20 cellular contexts compared by ENCODE assay signal in the genomic region with DNA sequence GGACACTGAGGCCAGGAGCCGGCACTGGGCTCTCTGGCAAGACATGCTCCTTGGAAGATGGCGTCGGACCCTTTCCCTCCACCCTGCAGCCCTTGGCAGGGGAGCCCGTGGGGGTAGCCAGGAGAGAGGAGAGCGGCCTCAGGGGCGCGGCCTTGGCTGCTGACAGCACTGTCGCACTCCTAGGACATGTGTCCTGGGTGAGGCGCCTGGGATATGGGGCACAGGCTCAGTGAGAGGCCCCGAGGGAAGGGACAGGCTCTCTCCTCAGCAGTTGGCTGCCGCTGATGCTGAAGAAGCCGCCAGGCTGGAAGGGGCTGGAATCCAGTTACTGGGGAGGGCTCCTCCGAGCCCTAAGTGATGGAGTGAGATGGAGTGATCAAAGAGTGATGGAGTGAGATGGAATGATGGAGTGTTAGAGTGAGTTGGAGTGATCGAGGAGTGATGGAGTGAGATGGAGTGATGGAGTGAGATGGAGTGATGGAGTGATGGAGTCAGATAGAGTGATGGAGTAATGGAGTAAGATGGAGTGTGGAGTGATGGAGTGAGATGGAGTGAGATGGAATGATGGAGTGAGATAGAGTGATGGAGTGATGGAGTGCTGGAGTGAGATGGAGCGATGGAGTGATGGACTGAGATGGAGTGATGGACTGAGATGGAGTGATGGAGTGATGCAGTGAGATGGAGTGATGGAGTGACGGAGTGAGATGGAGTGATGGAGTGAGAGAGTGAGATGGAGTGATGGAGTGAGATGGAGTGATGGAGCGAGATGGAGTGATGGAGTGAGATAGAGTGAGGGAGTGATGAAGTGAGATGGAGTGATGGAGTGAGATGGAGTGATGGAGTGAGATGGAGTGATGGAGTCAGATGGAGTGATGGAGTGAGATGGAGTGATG. TPM values are rescaled to one million over a fixed set of nuclear protein-coding genes. Genes with fewer than 3 reads are reported as not detected.
DNase-seq lines count a peak whose midpoint lies in the region; ATAC-seq and TF ChIP-seq lines count a peak whose summit lies in the region.
"Had no signal": no experiment of that assay in that cellular context is flagged by ENCODE, and none has a peak within 500 bp of the region (broad histone marks: within the 10 kb centered on the region; RNA-seq: fewer than 3 reads in every experiment).

No MANE protein-coding gene starts in this region.

- H3K4me3 ChIP-seq in RWPE2 (ENCODE audit: severe bottlenecking) = no peak overlapping the region
- H3K4me3 ChIP-seq in effector memory CD4-positive, alpha-beta T cell (ENCODE audit: insufficient read depth, low read depth, low read length, poor library complexity, severe bottlenecking) = no peak overlapping the region
- H3K4me3 ChIP-seq: SJCRH30 had no signal

- in situ Hi-C loops in GM13976 (cut with MboI; ENCODE audit: low sequenced_read_pairs, unreplicated experiment) = no loop called here

- DNase-seq in GM13976 (ENCODE audit: low spot score) = peak; percentile 15
- DNase-seq in RWPE2 (ENCODE audit: low spot score) = peak; percentile 39
- DNase-seq in iPS-NIHi7 (ENCODE audit: extremely low spot score) = peak; percentile 7
- DNase-seq in posterior vena cava (ENCODE audit: low spot score) = peak; percentile 75
- no peak for DNase-seq in chondrocyte (ENCODE audit: low spot score)
- DNase-seq in activated naive CD8-positive, alpha-beta T cell treated with anti-CD3 and anti-CD28 coated beads, Interleukin-2, amount 50 U/mL, for 24 hours = no peak
- no peak for DNase-seq in effector memory CD4-positive, alpha-beta T cell
- DNase-seq: BE2C; CD4-positive, CD25-positive, alpha-beta regulatory T cell; COR-L47; DMS79; H9; MV-4-11; NCI-H1105 treated with DMSO at 0.1 percent for 48 hours; NCI-H2081; NCI-H2171 treated with DMSO at 0.1 percent for 48 hours; NCI-H524 treated with DMSO at 0.1 percent for 48 hours; NCI-H82; SJCRH30 had no signal

- no peaks in the 10 kb centered on the region for H3K27me3 Mint-ChIP-seq in chondrocyte (ENCODE audit: low read depth)
- peaks cover 7% of the 10 kb centered on the region for H3K27me3 Mint-ChIP-seq in activated naive CD8-positive, alpha-beta T cell treated with anti-CD3 and anti-CD28 coated beads, Interleukin-2, amount 50 U/mL, for 24 hours

- no peaks in the 10 kb centered on the region for H3K36me3 Mint-ChIP-seq in chondrocyte (ENCODE audit: low read depth)
- no peaks in the 10 kb centered on the region for H3K36me3 Mint-ChIP-seq in activated naive CD8-positive, alpha-beta T cell treated with anti-CD3 and anti-CD28 coated beads, Interleukin-2, amount 50 U/mL, for 24 hours (ENCODE audit: low read depth)
- H3K36me3 Mint-ChIP-seq: IgD-negative memory B cell had no signal

- peaks cover 22% of the 10 kb centered on the region for H3K4me1 Mint-ChIP-seq in chondrocyte (ENCODE audit: low read depth)
- H3K4me1 Mint-ChIP-seq in activated naive CD8-positive, alpha-beta T cell treated with anti-CD3 and anti-CD28 coated beads, Interleukin-2, amount 50 U/mL, for 24 hours = no peaks in the 10 kb centered on the region

- no peaks in the 10 kb centered on the region for H3K9me3 Mint-ChIP-seq in chondrocyte (ENCODE audit: low read depth)
- no peaks in the 10 kb centered on the region for H3K9me3 Mint-ChIP-seq in activated naive CD8-positive, alpha-beta T cell treated with anti-CD3 and anti-CD28 coated beads, Interleukin-2, amount 50 U/mL, for 24 hours
- H3K9me3 Mint-ChIP-seq: H9, IgD-negative memory B cell had no signal

- no peaks in the 10 kb centered on the region for H3K9me3 ChIP-seq in RWPE2 (ENCODE audit: severe bottlenecking)
- no peaks in the 10 kb centered on the region for H3K9me3 ChIP-seq in effector memory CD4-positive, alpha-beta T cell (ENCODE audit: control insufficient read depth, low read length)
- H3K9me3 ChIP-seq: BE2C, SJCRH30 had no signal

- no peak for ATAC-seq in RWPE2 (ENCODE audit: low read depth)
- no peak for ATAC-seq in activated naive CD8-positive, alpha-beta T cell treated with anti-CD3 and anti-CD28 coated beads, Interleukin-2, amount 50 U/mL, for 24 hours

- H3K27me3 ChIP-seq in RWPE2 (ENCODE audit: insufficient read depth, poor library complexity, severe bottlenecking) = no peaks in the 10 kb centered on the region
- H3K27me3 ChIP-seq in effector memory CD4-positive, alpha-beta T cell (replicated peaks; ENCODE audit: control insufficient read depth, insufficient read depth, low read length, poor library complexity, severe bottlenecking) = no peaks in the 10 kb centered on the region
- H3K27me3 ChIP-seq: BE2C, SJCRH30 had no signal

- peaks cover 14% of the 10 kb centered on the region for H3K4me1 ChIP-seq in RWPE2 (ENCODE audit: insufficient read depth, poor library complexity, severe bottlenecking)
- no peaks in the 10 kb centered on the region for H3K4me1 ChIP-seq in effector memory CD4-positive, alpha-beta T cell (ENCODE audit: control insufficient read depth, insufficient read depth, low read length, poor library complexity, severe bottlenecking)

- H3K27ac Mint-ChIP-seq in chondrocyte (ENCODE audit: unreplicated experiment) = no peak overlapping the region
- H3K27ac Mint-ChIP-seq in activated naive CD8-positive, alpha-beta T cell treated with anti-CD3 and anti-CD28 coated beads, Interleukin-2, amount 50 U/mL, for 24 hours = no peak overlapping the region
- H3K27ac Mint-ChIP-seq: CD4-positive, CD25-positive, alpha-beta regulatory T cell; H9; IgD-negative memory B cell had no signal

- no peak overlapping the region for H3K4me3 Mint-ChIP-seq in chondrocyte (ENCODE audit: unreplicated experiment)
- no peak overlapping the region for H3K4me3 Mint-ChIP-seq in activated naive CD8-positive, alpha-beta T cell treated with anti-CD3 and anti-CD28 coated beads, Interleukin-2, amount 50 U/mL, for 24 hours
- H3K4me3 Mint-ChIP-seq: CD4-positive, CD25-positive, alpha-beta regulatory T cell; H9; IgD-negative memory B cell had no signal

- TF ChIP-seq CTCF in GM13976 (IDR thresholded peaks at IDR 0.05; ENCODE audit: borderline replicate concordance, control extremely low read depth, extremely low read depth, insufficient read depth, missing control alignments) (no peak), RWPE2 (IDR thresholded peaks at IDR 0.05; ENCODE audit: poor library complexity, severe bottlenecking) (no peak), chondrocyte (IDR thresholded peaks at IDR 0.05) (no peak)

- intact Hi-C loops in posterior vena cava (cut with DNase I) = loop anchor here (2.0 to 10.0 kb wide), 2 partner anchors 99 to 149 kb away; no protein-coding TSS in a partner anchor

- H3K27ac ChIP-seq in RWPE2 (ENCODE audit: poor library complexity, severe bottlenecking) = no peak overlapping the region
- no peak overlapping the region for H3K27ac ChIP-seq in effector memory CD4-positive, alpha-beta T cell (ENCODE audit: insufficient read depth, low read length, poor library complexity, severe bottlenecking)
- H3K27ac ChIP-seq: SJCRH30 had no signal

- H3K36me3 ChIP-seq in RWPE2 (ENCODE audit: low read depth) = no peaks in the 10 kb centered on the region
- H3K36me3 ChIP-seq in effector memory CD4-positive, alpha-beta T cell (ENCODE audit: control insufficient read depth, insufficient read depth, low read length) = no peaks in the 10 kb centered on the region
- H3K36me3 ChIP-seq: BE2C, SJCRH30 had no signal

RNA-seq across cellular contexts. Expression of gene PKP1, which starts 27.6 kb away (rescaled TPM):
- total RNA-seq in posterior vena cava = 1 to 10 TPM in 1 of 2 donors, under 1 TPM in 1; 0.83 to 2.8 TPM
- 0.07 to 4.1 TPM (median 4.0 TPM) in 3 replicates for total RNA-seq in chondrocyte
- total RNA-seq: CD4-positive, CD25-positive, alpha-beta regulatory T cell; SJCRH30 had no signal

Comparison
In these comparisons a context has a peak if more than half of its experiments do, and no peak if none do; other contexts are left out.
1. DNase-seq: peak in GM13976 (single experiment), RWPE2 (single experiment), iPS-NIHi7 (single experiment) and posterior vena cava (single experiment); none in chondrocyte (single experiment), activated naive CD8-positive, alpha-beta T cell treated with anti-CD3 and anti-CD28 coated beads, Interleukin-2, amount 50 U/mL, for 24 hours (single experiment) and effector memory CD4-positive, alpha-beta T cell (0 of 3).